1 cellular context compared by ENCODE assay signal in genomic region chr3:114623420-114624046, GRCh38.
TF ChIP-seq lines count a peak whose summit lies in the region.

No MANE protein-coding gene starts in this region.

TF ChIP-seq in HepG2, 621 proteins besides CTCF, POLR2A, EP300 and RAD21 (continued from another document):
- TF ChIP-seq, protein P1, sequence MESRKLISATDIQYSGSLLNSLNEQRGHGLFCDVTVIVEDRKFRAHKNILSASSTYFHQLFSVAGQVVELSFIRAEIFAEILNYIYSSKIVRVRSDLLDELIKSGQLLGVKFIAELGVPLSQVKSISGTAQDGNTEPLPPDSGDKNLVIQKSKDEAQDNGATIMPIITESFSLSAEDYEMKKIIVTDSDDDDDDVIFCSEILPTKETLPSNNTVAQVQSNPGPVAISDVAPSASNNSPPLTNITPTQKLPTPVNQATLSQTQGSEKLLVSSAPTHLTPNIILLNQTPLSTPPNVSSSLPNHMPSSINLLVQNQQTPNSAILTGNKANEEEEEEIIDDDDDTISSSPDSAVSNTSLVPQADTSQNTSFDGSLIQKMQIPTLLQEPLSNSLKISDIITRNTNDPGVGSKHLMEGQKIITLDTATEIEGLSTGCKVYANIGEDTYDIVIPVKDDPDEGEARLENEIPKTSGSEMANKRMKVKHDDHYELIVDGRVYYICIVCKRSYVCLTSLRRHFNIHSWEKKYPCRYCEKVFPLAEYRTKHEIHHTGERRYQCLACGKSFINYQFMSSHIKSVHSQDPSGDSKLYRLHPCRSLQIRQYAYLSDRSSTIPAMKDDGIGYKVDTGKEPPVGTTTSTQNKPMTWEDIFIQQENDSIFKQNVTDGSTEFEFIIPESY (CRISPR knock-in tag; IDR thresholded peaks at IDR 0.05): peak; percentile 37; the same call in 1 of the 2 replicates
